ENCODE assay signal across 8 cellular contexts in genomic region chr6:170292778-170293164, GRCh38. TPM values are rescaled to one million over a fixed set of nuclear protein-coding genes. Genes with fewer than 3 reads are reported as not detected.
DNase-seq lines count a peak whose midpoint lies in the region; ATAC-seq and TF ChIP-seq lines count a peak whose summit lies in the region.

No MANE protein-coding gene starts in this region.

- H3K9me3 Mint-ChIP-seq in stimulated activated naive CD8-positive, alpha-beta T cell treated with anti-CD3 and anti-CD28 coated beads, Interleukin-15, Interleukin-2, amounts not matched to agents 100 ng/mL and 50 ng/mL, for 24 hours: no peaks in the 10 kb centered on the region

- H3K27ac Mint-ChIP-seq in stimulated activated naive CD8-positive, alpha-beta T cell treated with anti-CD3 and anti-CD28 coated beads, Interleukin-15, Interleukin-2, amounts not matched to agents 100 ng/mL and 50 ng/mL, for 24 hours: no peak overlapping the region

- H3K4me1 ChIP-seq in iPS-15b (ENCODE audit: control insufficient read depth, insufficient read depth, low read length): peaks cover 18% of the 10 kb centered on the region

- no peak for TF ChIP-seq POLR2A in erythroblast (IDR thresholded peaks at IDR 0.05; ENCODE audit: low read length)

- H3K27ac ChIP-seq in SK-N-MC: no peak overlapping the region

- no peaks in the 10 kb centered on the region for H3K36me3 ChIP-seq in SK-N-MC (ENCODE audit: insufficient read depth, low read length)
- no peaks in the 10 kb centered on the region for H3K36me3 ChIP-seq in iPS-15b (ENCODE audit: control insufficient read depth, insufficient read depth, low read length)

- intact Hi-C loops in posterior vena cava (cut with DNase I): no loop called here

- peaks cover 35% of the 10 kb centered on the region for H3K4me1 Mint-ChIP-seq in stimulated activated naive CD8-positive, alpha-beta T cell treated with anti-CD3 and anti-CD28 coated beads, Interleukin-15, Interleukin-2, amounts not matched to agents 100 ng/mL and 50 ng/mL, for 24 hours (ENCODE audit: low read depth)

- no peak overlapping the region for H3K9ac ChIP-seq in SK-N-MC (ENCODE audit: insufficient read length)
- H3K9ac ChIP-seq in iPS-15b (ENCODE audit: low read depth, low read length): no peak overlapping the region

- H3K36me3 Mint-ChIP-seq in stimulated activated naive CD8-positive, alpha-beta T cell treated with anti-CD3 and anti-CD28 coated beads, Interleukin-15, Interleukin-2, amounts not matched to agents 100 ng/mL and 50 ng/mL, for 24 hours (ENCODE audit: low read depth): peaks cover 6% of the 10 kb centered on the region

- H3K27me3 Mint-ChIP-seq in stimulated activated naive CD8-positive, alpha-beta T cell treated with anti-CD3 and anti-CD28 coated beads, Interleukin-15, Interleukin-2, amounts not matched to agents 100 ng/mL and 50 ng/mL, for 24 hours: peaks cover 51% of the 10 kb centered on the region

- peaks cover 56% of the 10 kb centered on the region for H3K27me3 ChIP-seq in iPS-15b (ENCODE audit: control insufficient read depth, insufficient read depth, low read length)

- DNase-seq in stimulated activated naive CD8-positive, alpha-beta T cell treated with anti-CD3 and anti-CD28 coated beads, Interleukin-15, Interleukin-2, amounts not matched to agents 100 U/mL and 50 U/mL, for 24 hours: no peak
- DNase-seq in SK-N-MC (ENCODE audit: low read depth, low spot score): no peak
- no peak for DNase-seq in stimulated activated CD4-positive, alpha-beta T cell treated with anti-CD3 and anti-CD28 coated beads, Interleukin-2, amount 100 ng/mL, for 24 hours
- DNase-seq in erythroblast (lab: John Stamatoyannopoulos, UW): no peak
- no peak for DNase-seq in posterior vena cava (ENCODE audit: low spot score)

- ATAC-seq in stimulated activated naive CD8-positive, alpha-beta T cell treated with anti-CD3 and anti-CD28 coated beads, Interleukin-15, Interleukin-2, amounts not matched to agents 100 U/mL and 50 U/mL, for 24 hours: no peak
- ATAC-seq in GM21423 (IDR thresholded peaks at IDR 0.05; ENCODE audit: unreplicated experiment): no peak

- H3K4me3 Mint-ChIP-seq in stimulated activated naive CD8-positive, alpha-beta T cell treated with anti-CD3 and anti-CD28 coated beads, Interleukin-15, Interleukin-2, amounts not matched to agents 100 ng/mL and 50 ng/mL, for 24 hours: peak overlapping the region; percentile 10

- H3K4me3 ChIP-seq in SK-N-MC (peak overlapping the region; percentile 48; the same call in 1 of the 2 replicates), iPS-15b (ENCODE audit: low read depth, low read length) (peak overlapping the region; percentile 48)

- no peaks in the 10 kb centered on the region for H3K9me3 ChIP-seq in SK-N-MC (ENCODE audit: low read depth, low read length)
- no peaks in the 10 kb centered on the region for H3K9me3 ChIP-seq in iPS-15b (ENCODE audit: control insufficient read depth, insufficient read depth, low read length)

RNA-seq across cellular contexts. Expression of gene DLL1, which starts 1.9 kb away (rescaled TPM):
- total RNA-seq in posterior vena cava: 10 to 100 TPM in 1 of 2 donors, 1 to 10 TPM in 1; 9.6 to 14.1 TPM

RNA-seq across cellular contexts. Expression of gene FAM120B, which starts 13.8 kb away (rescaled TPM):
- total RNA-seq in posterior vena cava: 10 to 100 TPM; 18.7 to 25.3 TPM
